8 cellular contexts compared by ENCODE assay signal in genomic region chr6:99241905-99242534, GRCh38.
DNase-seq lines count a peak whose midpoint lies in the region; ATAC-seq, FAIRE-seq and TF ChIP-seq lines count a peak whose summit lies in the region.

No MANE protein-coding gene starts in this region.

- WGBS in aorta, 2 donors: 35 to 38% methylated on average over 5 of the region's 5 CpGs

- H3K27me3 ChIP-seq in aorta (ENCODE audit: control insufficient read depth in 1 of 2, insufficient read depth in 2 of 2, low read length in 1 of 2): peaks cover 0 to 5% of the 10 kb centered on the region in 2 donors

- no peaks in the 10 kb centered on the region for H3K27me3 Mint-ChIP-seq in endothelial cell (ENCODE audit: unreplicated experiment)

- ATAC-seq in aorta (ENCODE audit: low FRiP score) (no peak), GM19452 (IDR thresholded peaks at IDR 0.05; ENCODE audit: unreplicated experiment) (no peak)

- H3K27ac ChIP-seq in aorta (ENCODE audit: low read depth in 1 of 2, low read length in 2 of 2): no peak overlapping the region

- intact Hi-C loops in aorta (cut with DNase I): no loop called here

- no peaks in the 10 kb centered on the region for H3K4me1 ChIP-seq in aorta (ENCODE audit: control insufficient read depth in 1 of 2, insufficient read depth in 2 of 2, low read length in 2 of 2)

- TF ChIP-seq CTCF in AG10803 (conservative IDR thresholded peaks at IDR 0.05; ENCODE audit: low read length) (peak; percentile 46), endothelial cell (IDR thresholded peaks at IDR 0.05; ENCODE audit: unreplicated experiment) (peak; percentile 42)

- H3K4me3 ChIP-seq in AG10803 (ENCODE audit: low read length) (no peak overlapping the region), aorta (ENCODE audit: low read length in 2 of 2) (no peak overlapping the region)

- no peak for TF ChIP-seq POLR2A in GM12891 (IDR thresholded peaks at IDR 0.05; ENCODE audit: low read depth, low read length)

- no peaks in the 10 kb centered on the region for H3K36me3 ChIP-seq in aorta (ENCODE audit: control insufficient read depth in 1 of 2, insufficient read depth in 2 of 2, low read length in 1 of 2)

- no peak for FAIRE-seq in GM12891 (lab: Jason Lieb, UNC)

- no peaks in the 10 kb centered on the region for H3K9me3 Mint-ChIP-seq in endothelial cell (ENCODE audit: unreplicated experiment)

- no peak overlapping the region for H3K27ac Mint-ChIP-seq in endothelial cell (ENCODE audit: unreplicated experiment)

- H3K9me3 ChIP-seq in aorta (ENCODE audit: control insufficient read depth, low read length): no peaks in the 10 kb centered on the region

- peaks cover 2% of the 10 kb centered on the region for H3K4me1 Mint-ChIP-seq in endothelial cell (ENCODE audit: unreplicated experiment)

- H3K36me3 Mint-ChIP-seq in endothelial cell (ENCODE audit: low read depth, unreplicated experiment): no peaks in the 10 kb centered on the region

- DNase-seq in AG10803 (ENCODE audit: low read depth) (peak; percentile 24), GM12891 (ENCODE audit: insufficient read length, low spot score) (peak; percentile 9), NCI-H446 treated with DMSO at 0.1 percent for 48 hours (lab: John Stamatoyannopoulos, UW) (peak; percentile 6), endothelial cell (ENCODE audit: low spot score) (peak; percentile 42), putamen (ENCODE audit: low spot score) (peak; percentile 25), aorta (no peak)
- DNase-seq in activated CD4-positive, alpha-beta T cell treated with anti-CD3 and anti-CD28 coated beads, Interleukin-2, amount 50 U/mL, for 4 hours: no peak

- H3K4me3 Mint-ChIP-seq in endothelial cell (ENCODE audit: unreplicated experiment): no peak overlapping the region

TF ChIP-seq in GM12891, 5 proteins besides CTCF, POLR2A, EP300 and RAD21:
- no peak for TF ChIP-seq POLR2AphosphoS5 (IDR thresholded peaks at IDR 0.05; ENCODE audit: low read depth, low read length)

Comparison
In these comparisons a context has a peak if more than half of its experiments do, and no peak if none do; other contexts are left out.
1. DNase-seq: peak in AG10803 (single experiment), GM12891 (single experiment), NCI-H446 treated with DMSO at 0.1 percent for 48 hours (single experiment), endothelial cell (single experiment) and putamen (single experiment); none in activated CD4-positive, alpha-beta T cell treated with anti-CD3 and anti-CD28 coated beads, Interleukin-2, amount 50 U/mL, for 4 hours (0 of 2) and aorta (0 of 2).